ENCODE assay signal across 8 cellular contexts in the genomic region with DNA sequence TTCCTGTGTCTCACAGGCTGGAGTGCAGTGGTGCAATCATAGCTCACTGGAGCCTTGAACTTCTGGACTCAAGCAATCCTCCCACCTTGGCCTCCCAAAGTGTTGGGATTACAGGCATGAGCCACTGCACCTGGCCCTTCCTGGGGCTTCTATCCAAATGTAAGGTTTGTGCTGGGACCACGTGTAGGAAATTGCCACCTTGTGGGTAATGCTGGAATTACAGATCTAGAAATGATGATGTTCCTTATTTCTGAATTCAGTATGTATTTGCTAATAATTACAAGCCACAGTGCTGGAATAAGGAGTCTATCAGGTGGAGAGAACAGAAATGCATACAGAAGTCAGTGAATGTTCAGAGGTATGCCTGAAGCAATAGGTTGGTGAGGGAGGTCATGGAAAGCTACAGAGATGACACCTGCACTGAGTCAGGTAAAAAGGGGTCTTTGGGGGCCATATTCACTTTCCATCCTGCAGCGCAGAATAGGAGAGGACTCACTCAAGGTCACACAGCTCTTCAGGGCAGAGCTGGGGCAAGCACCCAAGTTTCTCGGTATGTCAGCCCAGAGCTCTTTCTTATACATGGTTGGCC. TPM values are rescaled to one million over a fixed set of nuclear protein-coding genes. Genes with fewer than 3 reads are reported as not detected.
DNase-seq lines count a peak whose midpoint lies in the region; ATAC-seq and TF ChIP-seq lines count a peak whose summit lies in the region.

No MANE protein-coding gene starts in this region.

- no peaks in the 10 kb centered on the region for H3K36me3 ChIP-seq in GM06990 (ENCODE audit: control insufficient read depth, insufficient read depth, low read length)
- no peaks in the 10 kb centered on the region for H3K36me3 ChIP-seq in mammary epithelial cell (ENCODE audit: insufficient read depth, low read length)
- H3K36me3 ChIP-seq in mesenchymal stem cell (ENCODE audit: control insufficient read depth in 1 of 2, insufficient read depth in 2 of 2, low read depth in 1 of 2, low read length in 2 of 2): no peaks in the 10 kb centered on the region

- ATAC-seq in GM19467 (IDR thresholded peaks at IDR 0.05; ENCODE audit: unreplicated experiment) (no peak), GM18858 (IDR thresholded peaks at IDR 0.05; ENCODE audit: unreplicated experiment) (no peak), GM18870 (IDR thresholded peaks at IDR 0.05; ENCODE audit: unreplicated experiment) (no peak)

- H3K9me3 ChIP-seq in mammary epithelial cell (replicated peaks; ENCODE audit: insufficient read depth, low read length): no peaks in the 10 kb centered on the region
- H3K9me3 ChIP-seq in mesenchymal stem cell (ENCODE audit: control insufficient read depth, low read length): no peaks in the 10 kb centered on the region

- H3K4me2 ChIP-seq in mammary epithelial cell (ENCODE audit: insufficient read depth, low read depth, low read length): no peak overlapping the region
- no peak overlapping the region for H3K4me2 ChIP-seq in mesenchymal stem cell (ENCODE audit: low read length, poor library complexity, severe bottlenecking)

- H3K9ac ChIP-seq in mammary epithelial cell (ENCODE audit: insufficient read depth, low read length) (no peak overlapping the region), mesenchymal stem cell (ENCODE audit: low read length) (no peak overlapping the region)

- H3K4ac ChIP-seq in mesenchymal stem cell (ENCODE audit: low read depth in 1 of 2, low read length in 2 of 2): no peak overlapping the region

- H2BK5ac ChIP-seq in mesenchymal stem cell (ENCODE audit: low read depth, low read length, poor library complexity, severe bottlenecking): no peak overlapping the region

- no peak overlapping the region for H2BK15ac ChIP-seq in mesenchymal stem cell (ENCODE audit: low read depth, poor library complexity, severe bottlenecking)

- H4K8ac ChIP-seq in mesenchymal stem cell (ENCODE audit: low read length): no peak overlapping the region

- no peak overlapping the region for H3K4me3 ChIP-seq in GM06990 (replicated peaks; ENCODE audit: low read depth, low read length)
- H3K4me3 ChIP-seq in mammary epithelial cell (replicated peaks in 1 of 3; ENCODE audit: insufficient read depth in 1 of 3, low read depth in 2 of 3, low read length in 3 of 3): no peak overlapping the region
- H3K4me3 ChIP-seq in mesenchymal stem cell (ENCODE audit: insufficient read depth in 1 of 2, low read depth in 1 of 2, low read length in 2 of 2): no peak overlapping the region

- CTCF ChIA-PET in mammary epithelial cell (lab: Charles Lee; ENCODE audit: low non-redundant PET): no interaction called here

- H2AK5ac ChIP-seq in mesenchymal stem cell (ENCODE audit: low read length, severe bottlenecking): no peak overlapping the region

- no peak overlapping the region for H4K91ac ChIP-seq in mesenchymal stem cell (ENCODE audit: low read length)

- in situ Hi-C loops in ACHN (cut with HindIII; ENCODE audit: low pct_ligation_motif_present, low pct_unique_long_range_greater_than_20kb, low sequenced_read_pairs): no loop called here
- in situ Hi-C loops in mammary epithelial cell (cut with MboI; ENCODE audit: low sequenced_read_pairs in 2 of 2): no loop called here

- H3K79me2 ChIP-seq in mammary epithelial cell (ENCODE audit: insufficient read depth, low read length): no peaks in the 10 kb centered on the region

- H2BK12ac ChIP-seq in mesenchymal stem cell (ENCODE audit: low read length in 2 of 2): no peak overlapping the region

- no peaks in the 10 kb centered on the region for H3K79me1 ChIP-seq in mesenchymal stem cell (replicated peaks; ENCODE audit: low read length, poor library complexity, severe bottlenecking)

- dilution Hi-C loops in mammary epithelial cell (cut with HindIII; ENCODE audit: low sequenced_read_pairs): no loop called here

- peak; percentile 34 for DNase-seq in ACHN
- DNase-seq in GM06990 (ENCODE audit: extremely low read depth, insufficient read length): no peak
- DNase-seq in NCI-H226: peak; percentile 3
- DNase-seq in mammary epithelial cell: peak; percentile 21
- DNase-seq in mesenchymal stem cell: peak; percentile 47

- H2AFZ ChIP-seq in mammary epithelial cell (ENCODE audit: low read depth, low read length) (no peak overlapping the region), mesenchymal stem cell (ENCODE audit: low read depth, low read length) (no peak overlapping the region)

- intact Hi-C loops in mammary epithelial cell (cut with micrococcal nuclease): loop anchor here (1.0 kb wide), 1 partner anchor 62 kb away; no protein-coding TSS in a partner anchor

- peak; percentile 36 for TF ChIP-seq CTCF in GM06990 (IDR thresholded peaks at IDR 0.05; ENCODE audit: insufficient read depth, low read length, poor library complexity, severe bottlenecking)
- peak; percentile 43 to 64 for TF ChIP-seq CTCF in mammary epithelial cell (conservative IDR thresholded peaks at IDR 0.05 in 1 of 2, IDR thresholded peaks at IDR 0.05 in 1 of 2; ENCODE audit: extremely low read depth in 1 of 2, insufficient read depth in 1 of 2, low read depth in 1 of 2, low read length in 2 of 2)

- H3K27me3 ChIP-seq in GM06990 (replicated peaks; ENCODE audit: control insufficient read depth, insufficient read depth, low read length) (no peaks in the 10 kb centered on the region; the same call in 1 of the 2 replicates), mammary epithelial cell (ENCODE audit: insufficient read depth, low read length) (peaks cover 2% of the 10 kb centered on the region), mesenchymal stem cell (ENCODE audit: control insufficient read depth in 1 of 2, insufficient read depth in 1 of 2, low read length in 2 of 2) (peaks cover 10 to 31% of the 10 kb centered on the region in 2 experiments)

- no peak overlapping the region for H3K18ac ChIP-seq in mesenchymal stem cell (ENCODE audit: low read depth in 1 of 2, low read length in 2 of 2)

- H2BK120ac ChIP-seq in mesenchymal stem cell (ENCODE audit: low read depth, low read length): no peak overlapping the region

- H3K4me1 ChIP-seq in mammary epithelial cell (ENCODE audit: insufficient read depth, low read length): no peaks in the 10 kb centered on the region
- H3K4me1 ChIP-seq in mesenchymal stem cell (ENCODE audit: control insufficient read depth, insufficient read depth, low read depth, low read length): peaks cover 6% of the 10 kb centered on the region

- H3K14ac ChIP-seq in mesenchymal stem cell (ENCODE audit: low read length in 2 of 2): no peak overlapping the region

- WGBS in mammary epithelial cell (ENCODE audit: low coverage, missing lambda C conversion rate): 36% methylated on average over 3 of the region's 3 CpGs
- 44% methylated on average over 3 of the region's 3 CpGs for WGBS in mesenchymal stem cell

- H3K27ac ChIP-seq in mammary epithelial cell (ENCODE audit: insufficient read depth, low read depth, low read length): no peak overlapping the region
- no peak overlapping the region for H3K27ac ChIP-seq in mesenchymal stem cell (ENCODE audit: low read length, poor library complexity, severe bottlenecking)

- no peaks in the 10 kb centered on the region for H4K20me1 ChIP-seq in mammary epithelial cell (ENCODE audit: insufficient read depth, low read length)

- no peak overlapping the region for H3K23ac ChIP-seq in mesenchymal stem cell (ENCODE audit: low read length in 2 of 2)

- no TSS peak for BruUV-seq in mammary epithelial cell (replicated peaks; lab: Mats Ljungman, UMichigan)

RNA-seq across cellular contexts. Expression of gene IGFBPL1, which starts 8.8 kb away (rescaled TPM):
- not detected for total RNA-seq in mammary epithelial cell
- 0.11 TPM for polyA plus RNA-seq in mammary epithelial cell
- polyA minus RNA-seq in mammary epithelial cell: not detected
- 0.08 TPM for polyA plus RNA-seq in mesenchymal stem cell (2013, experiment 1 of 2)
- polyA plus RNA-seq in mesenchymal stem cell (2013, experiment 2 of 2): not detected

RNA-seq across cellular contexts. Expression of gene ALDH1B1, which starts 40.5 kb away (rescaled TPM):
- 10 to 100 TPM; 30.0 to 69.8 TPM for total RNA-seq in mammary epithelial cell
- 35.3 TPM for polyA plus RNA-seq in mammary epithelial cell
- 37.9 TPM for polyA minus RNA-seq in mammary epithelial cell
- 10.5 TPM for polyA plus RNA-seq in mesenchymal stem cell (2013, experiment 1 of 2)
- 9.8 TPM for polyA plus RNA-seq in mesenchymal stem cell (2013, experiment 2 of 2)
